Comparison of ENCODE assay signal across 8 cellular contexts in genomic region chr14:39114073-39114838, GRCh38. TPM values are rescaled to one million over a fixed set of nuclear protein-coding genes. Genes with fewer than 3 reads are reported as not detected.
DNase-seq lines count a peak whose midpoint lies in the region; TF ChIP-seq lines count a peak whose summit lies in the region.

Gene GEMIN2 (plus strand): TSS chr14:39114323. CDS start chr14:39114339, 16 bp downstream.

- peak within 1 kb of the TSS; percentile 70 for H3K4me3 ChIP-seq in HAP-1
- peak within 1 kb of the TSS; percentile 84 for H3K4me3 ChIP-seq in MM.1S (ENCODE audit: low read length)
- peak within 1 kb of the TSS; percentile 82 for H3K4me3 ChIP-seq in fibroblast of villous mesenchyme (ENCODE audit: low read depth, low read length)
- H3K4me3 ChIP-seq in neural cell (ENCODE audit: low read length), result peak within 1 kb of the TSS; percentile 79
- H3K4me3 ChIP-seq in stomach, result peak within 1 kb of the TSS; percentile 64 to 76 (median 72)

- no peaks in the 10 kb centered on the region for H3K27me3 ChIP-seq in HAP-1 (ENCODE audit: low read depth)
- H3K27me3 ChIP-seq in MM.1S (replicated peaks; ENCODE audit: insufficient read depth, low read length), result no peaks in the 10 kb centered on the region
- no peaks in the 10 kb centered on the region for H3K27me3 ChIP-seq in neural cell (ENCODE audit: insufficient read depth, low read depth, low read length)
- no peaks in the 10 kb centered on the region for H3K27me3 ChIP-seq in stomach

- in situ Hi-C loops in HAP-1 (cut with MboI; ENCODE audit: low sequenced_read_pairs), result no loop called here

- TF ChIP-seq RAD21 in neural cell (conservative IDR thresholded peaks at IDR 0.05), result no peak

- no peak for TF ChIP-seq EP300 in neural cell (conservative IDR thresholded peaks at IDR 0.05; ENCODE audit: poor library complexity, severe bottlenecking)
- TF ChIP-seq EP300 in stomach (IDR thresholded peaks at IDR 0.05), result no peak

- H4K20me1 ChIP-seq in MM.1S (ENCODE audit: insufficient read depth, low read length), result no peaks in the 10 kb centered on the region
- H4K20me1 ChIP-seq in neural cell (ENCODE audit: insufficient read depth), result no peaks in the 10 kb centered on the region

- H3K4me1 ChIP-seq in ES-I3 (ENCODE audit: insufficient read depth, low read length) (no peaks in the 10 kb centered on the region; the same call in 1 of the 2 replicates), HAP-1 (peaks cover 40% of the 10 kb centered on the region), MM.1S (ENCODE audit: low read length) (peaks cover 5% of the 10 kb centered on the region; the same call in 1 of the 2 replicates), stomach (peaks cover 12 to 23% (median 18%) of the 10 kb centered on the region in 4 donors)

- peak within 1 kb of the TSS; percentile 63; the same call in 1 of the 2 replicates for H3K27ac ChIP-seq in MM.1S (ENCODE audit: low read length)
- H3K27ac ChIP-seq in neural cell (ENCODE audit: low read length), result peak within 1 kb of the TSS; percentile 80
- peak within 1 kb of the TSS; percentile 71 to 91 (median 85) for H3K27ac ChIP-seq in stomach

- H3K4me2 ChIP-seq in MM.1S (ENCODE audit: low read depth, low read length) (peak within 1 kb of the TSS; percentile 70), neural cell (ENCODE audit: low read length) (peak within 1 kb of the TSS; percentile 97)

- TF ChIP-seq CTCF in MM.1S (IDR thresholded peaks at IDR 0.05; ENCODE audit: low read length) (no peak), fibroblast of villous mesenchyme (IDR thresholded peaks at IDR 0.05; ENCODE audit: insufficient read depth, low read depth, low read length) (no peak), neural cell (IDR thresholded peaks at IDR 0.05; ENCODE audit: poor library complexity, severe bottlenecking) (no peak), stomach (IDR thresholded peaks at IDR 0.05) (no peak)

- peak within 1 kb of the TSS; percentile 98 for H3K9ac ChIP-seq in ES-I3 (ENCODE audit: low read depth, low read length)
- peak within 1 kb of the TSS; percentile 49 for H3K9ac ChIP-seq in MM.1S (ENCODE audit: low read length)
- H3K9ac ChIP-seq in neural cell (ENCODE audit: low read length), result peak within 1 kb of the TSS; percentile 73

- WGBS in stomach, 5 donors, result 0 to 1% (median 1%) methylated on average over 40 of the region's 40 CpGs

- TF ChIP-seq POLR2A in stomach (IDR thresholded peaks at IDR 0.05), result no peak

- no peaks in the 10 kb centered on the region for H3K79me2 ChIP-seq in MM.1S (ENCODE audit: low read length)
- peaks cover 8% of the 10 kb centered on the region for H3K79me2 ChIP-seq in neural cell (replicated peaks; ENCODE audit: insufficient read depth, low read length)

- peaks cover 10% of the 10 kb centered on the region for H3F3A ChIP-seq in MM.1S (ENCODE audit: insufficient read depth, low read length)
- H3F3A ChIP-seq in neural cell (ENCODE audit: insufficient read depth, low read length, poor library complexity, severe bottlenecking), result no peaks in the 10 kb centered on the region

- H2AFZ ChIP-seq in MM.1S (ENCODE audit: low read length) (peak within 1 kb of the TSS; percentile 78), neural cell (ENCODE audit: low read depth, low read length) (peak within 1 kb of the TSS; percentile 96)

- DNase-seq in HAP-1 (ENCODE audit: low spot score in 2 of 2) (peak; percentile 93 to 97), MM.1S (peak; percentile 94), SIG-M5 (lab: John Stamatoyannopoulos, UW) (peak; percentile 55), activated gamma-delta T cell (lab: John Stamatoyannopoulos, UW) (peak; percentile 75), fibroblast of villous mesenchyme (ENCODE audit: low read depth) (peak; percentile 95), stomach (peak; percentile 97)

- H3K9me3 ChIP-seq in ES-I3 (ENCODE audit: control insufficient read depth, insufficient read depth, low read length), result no peaks in the 10 kb centered on the region
- H3K9me3 ChIP-seq in HAP-1, result no peaks in the 10 kb centered on the region
- H3K9me3 ChIP-seq in MM.1S (replicated peaks; ENCODE audit: insufficient read depth, low read length), result no peaks in the 10 kb centered on the region
- H3K9me3 ChIP-seq in neural cell (ENCODE audit: low read length), result no peaks in the 10 kb centered on the region
- H3K9me3 ChIP-seq in stomach, result no peaks in the 10 kb centered on the region

- H3K9me2 ChIP-seq in MM.1S (replicated peaks; ENCODE audit: insufficient read depth, low read length) (no peaks in the 10 kb centered on the region), neural cell (ENCODE audit: insufficient read depth, low read length) (no peaks in the 10 kb centered on the region)

- intact Hi-C loops in stomach (cut with DNase I; ENCODE audit: low total_unique reads), result no loop called here

- H3K36me3 ChIP-seq in ES-I3 (ENCODE audit: insufficient read depth, low read length), result no peaks in the 10 kb centered on the region; the same call in 1 of the 2 replicates
- H3K36me3 ChIP-seq in HAP-1 (replicated peaks), result peaks cover 14% of the 10 kb centered on the region
- H3K36me3 ChIP-seq in MM.1S (replicated peaks; ENCODE audit: insufficient read depth, low read length), result no peaks in the 10 kb centered on the region
- H3K36me3 ChIP-seq in neural cell (ENCODE audit: insufficient read depth, low read length), result no peaks in the 10 kb centered on the region
- H3K36me3 ChIP-seq in stomach, result peaks cover 0 to 23% (median 15%) of the 10 kb centered on the region in 4 donors

TF ChIP-seq in neural cell, 6 proteins besides CTCF, POLR2A, EP300 and RAD21:
- TF ChIP-seq SMC3 (conservative IDR thresholded peaks at IDR 0.05; ENCODE audit: poor library complexity) (peak; percentile 39), POLR2AphosphoS5 (IDR thresholded peaks at IDR 0.05) (peak; percentile 88), REST (IDR thresholded peaks at IDR 0.05; ENCODE audit: borderline replicate concordance) (peak; percentile 59), EZH2 (IDR thresholded peaks at IDR 0.05; ENCODE audit: borderline replicate concordance, insufficient read depth, low read length, poor library complexity, severe bottlenecking) (no peak), MXI1 (conservative IDR thresholded peaks at IDR 0.05; ENCODE audit: poor library complexity, severe bottlenecking) (peak; percentile 92), TAF1 (IDR thresholded peaks at IDR 0.05; ENCODE audit: low read depth) (no peak)

RNA-seq across cellular contexts. Expression of gene GEMIN2, which starts in this region (rescaled TPM):
- total RNA-seq in fibroblast of villous mesenchyme, result 34.5 and 35.4 TPM in 2 replicates
- 88.1 and 88.2 TPM in 2 replicates for polyA plus RNA-seq in neural cell
- polyA minus RNA-seq in neural cell, result 55.5 and 62.5 TPM in 2 replicates
- total RNA-seq in stomach, result 10 to 100 TPM in 2 of 5 donors, 1 to 10 TPM in 2, not detected in 1; 1.7 to 56.9 (median 12.6) TPM
- 10 to 100 TPM in 1 of 3 donors, 1 to 10 TPM in 2; 7.3 to 13.7 (median 8.0) TPM for polyA plus RNA-seq in stomach

Comparison
In these comparisons a context has a peak if more than half of its experiments do, and no peak if none do; other contexts are left out.
1. Peak in every context shown above with its lines: DNase-seq, H3K4me3 ChIP-seq and H3K27ac ChIP-seq.